Comparison of ENCODE assay signal across 8 cellular contexts in the genomic region with DNA sequence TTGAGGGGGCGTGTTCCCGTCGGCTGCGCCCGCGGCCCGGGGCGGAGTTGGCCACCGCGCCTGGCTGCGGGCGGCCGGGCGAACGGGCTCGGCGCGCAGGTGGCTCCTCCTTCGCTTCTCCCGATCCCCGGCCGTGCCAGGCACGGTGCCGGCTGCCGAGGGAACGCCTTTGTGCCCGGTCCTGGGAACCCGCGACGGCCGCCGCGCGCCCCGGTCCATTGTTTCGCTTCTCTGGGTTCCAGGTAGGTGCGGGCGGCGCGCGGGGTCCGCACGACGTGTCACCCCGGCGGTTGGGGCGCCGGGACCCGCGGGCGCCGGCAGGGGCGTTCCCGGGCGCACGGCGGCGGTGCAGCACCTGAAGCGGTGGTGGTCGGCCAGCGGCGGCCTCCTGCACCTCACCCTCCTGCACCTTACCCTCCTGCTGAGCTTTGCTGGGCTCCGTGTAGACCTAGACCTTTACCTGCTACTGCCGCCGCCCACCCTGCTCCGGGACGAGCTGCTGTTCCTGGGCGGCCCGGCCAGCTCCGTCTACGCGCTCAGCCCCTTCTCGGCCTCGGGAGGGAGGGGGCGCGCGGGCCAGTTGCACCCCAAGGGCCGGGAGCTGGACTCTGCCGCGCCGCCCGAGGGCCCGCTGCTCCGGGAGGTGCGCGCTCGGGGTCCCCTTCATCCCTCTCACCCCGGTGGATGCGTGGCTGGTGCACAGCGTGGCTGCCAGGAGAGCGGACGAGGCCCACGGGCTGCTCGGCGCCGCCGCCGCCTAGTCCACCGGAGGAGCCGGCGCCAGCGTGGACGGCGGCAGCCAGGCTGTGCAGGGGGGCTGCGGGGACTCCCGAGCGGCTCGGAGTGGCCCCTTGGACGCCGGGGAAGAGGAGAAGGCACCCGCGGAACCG.
DNase-seq lines count a peak whose midpoint lies in the region; ATAC-seq and TF ChIP-seq lines count a peak whose summit lies in the region.

No MANE protein-coding gene starts in this region.

- peaks cover 21% of the 10 kb centered on the region in 2 donors for H3K36me3 Mint-ChIP-seq in CD4-positive, alpha-beta memory T cell

- ATAC-seq in body of pancreas (peak; percentile 86), GM18909 (IDR thresholded peaks at IDR 0.05; ENCODE audit: poor library complexity, unreplicated experiment) (no peak)

- H3K27me3 ChIP-seq in CD4-positive, alpha-beta memory T cell (ENCODE audit: insufficient read depth, low read length), result no peaks in the 10 kb centered on the region
- H3K27me3 ChIP-seq in body of pancreas (no peaks in the 10 kb centered on the region), stomach (peaks cover 0 to 16% (median 9%) of the 10 kb centered on the region in 3 donors)

- no peaks in the 10 kb centered on the region for H3K36me3 ChIP-seq in CD4-positive, alpha-beta memory T cell (ENCODE audit: insufficient read depth, low read length)
- H3K36me3 ChIP-seq in body of pancreas (replicated peaks in 1 of 2; ENCODE audit: insufficient read depth in 1 of 2, low read depth in 2 of 2), result no peaks in the 10 kb centered on the region
- H3K36me3 ChIP-seq in stomach, result peaks cover 0 to 4% (median 0%) of the 10 kb centered on the region in 4 donors

- H3K27me3 Mint-ChIP-seq in CD4-positive, alpha-beta memory T cell, result peaks cover 5 to 7% of the 10 kb centered on the region in 2 donors

- no peak overlapping the region for H3K27ac ChIP-seq in CD4-positive, alpha-beta memory T cell (ENCODE audit: low read depth, low read length)
- no peak overlapping the region for H3K27ac ChIP-seq in body of pancreas
- peak overlapping the region; percentile 70 to 84 (median 80) for H3K27ac ChIP-seq in stomach

- intact Hi-C loops in CD4-positive, alpha-beta memory T cell (cut with micrococcal nuclease), result no loop called here
- intact Hi-C loops in body of pancreas (cut with DNase I) (no loop called here), stomach (cut with DNase I; ENCODE audit: low total_unique reads) (no loop called here)

- no peaks in the 10 kb centered on the region for H3K4me1 ChIP-seq in CD4-positive, alpha-beta memory T cell (ENCODE audit: insufficient read depth, low read length)
- peaks cover 19% of the 10 kb centered on the region for H3K4me1 ChIP-seq in body of pancreas
- peaks cover 0 to 22% (median 11%) of the 10 kb centered on the region in 4 donors for H3K4me1 ChIP-seq in stomach

- peak overlapping the region in 1 of 7 donors; percentile 29 for H3K27ac Mint-ChIP-seq in CD4-positive, alpha-beta memory T cell

- WGBS in body of pancreas, 2 donors, result 3 to 5% methylated on average over 34 to 86 of the region's 113 CpGs
- WGBS in stomach, 5 donors, result 2 to 7% (median 3%) methylated on average over 48 to 113 of the region's 113 CpGs

- H3K4me3 Mint-ChIP-seq in CD4-positive, alpha-beta memory T cell, result peak overlapping the region; percentile 50 to 91 (median 70)

- H3K4me3 ChIP-seq in CD4-positive, alpha-beta memory T cell (ENCODE audit: low read length in 2 of 2), result no peak overlapping the region
- H3K4me3 ChIP-seq in body of pancreas, result peak overlapping the region in 1 of 2 donors; percentile 13
- H3K4me3 ChIP-seq in stomach, result peak overlapping the region; percentile 54 to 70 (median 62)

- H3K9me3 ChIP-seq in CD4-positive, alpha-beta memory T cell (ENCODE audit: control insufficient read depth in 1 of 2, low read length in 2 of 2), result no peaks in the 10 kb centered on the region
- H3K9me3 ChIP-seq in body of pancreas (no peaks in the 10 kb centered on the region), stomach (no peaks in the 10 kb centered on the region)

- DNase-seq in CD4-positive, alpha-beta memory T cell, result peak in 2 of 5 donors; percentile 4 to 5
- DNase-seq in M059J (ENCODE audit: low read depth) (peak; percentile 17), body of pancreas (peak; percentile 28 to 57 (median 34)), iris pigment epithelial cell (ENCODE audit: low read depth) (peak; percentile 10), stomach (peak; percentile 71), NCI-H146 (lab: John Stamatoyannopoulos, UW) (no peak), GDM1 (lab: John Stamatoyannopoulos, UW) (no peak)

- POLR2A ChIA-PET in CD4-positive, alpha-beta memory T cell (lab: Charles Lee; ENCODE audit: partially characterized antibody), result no interaction called here

- TF ChIP-seq CTCF in body of pancreas (IDR thresholded peaks at IDR 0.05), result peak in 1 of 7 experiments; percentile 1
- no peak for TF ChIP-seq CTCF in stomach (IDR thresholded peaks at IDR 0.05)

- peaks cover 0 to 12% (median 3%) of the 10 kb centered on the region in 8 donors for H3K9me3 Mint-ChIP-seq in CD4-positive, alpha-beta memory T cell

- TF ChIP-seq POLR2A in body of pancreas (IDR thresholded peaks at IDR 0.05) (no peak), stomach (IDR thresholded peaks at IDR 0.05) (no peak)

- CTCF ChIA-PET in CD4-positive, alpha-beta memory T cell (lab: Charles Lee; ENCODE audit: partially characterized antibody), result interaction anchor here (0.6 kb wide), 1 partner anchor 503 kb away, joined by 3 read pairs; no protein-coding TSS in a partner anchor

- TF ChIP-seq EP300 in stomach (IDR thresholded peaks at IDR 0.05), result no peak

- H3K4me1 Mint-ChIP-seq in CD4-positive, alpha-beta memory T cell, result peaks cover 0 to 5% (median 4%) of the 10 kb centered on the region in 4 donors

Comparison
In these comparisons a context has a peak if more than half of its experiments do, and no peak if none do; other contexts are left out.
1. DNase-seq: peak in M059J (single experiment), body of pancreas (4 of 4), iris pigment epithelial cell (single experiment) and stomach (single experiment); none in NCI-H146 (single experiment) and GDM1 (single experiment).
2. H3K27ac ChIP-seq: peak in stomach (5 of 5); none in CD4-positive, alpha-beta memory T cell (single experiment) and body of pancreas (0 of 4).
3. H3K4me3 ChIP-seq: peak in stomach (4 of 4); none in CD4-positive, alpha-beta memory T cell (0 of 2).